Comparison of ENCODE assay signal across 9 cellular contexts in genomic region chr4:82043081-82043808, GRCh38.
A peak's percentile ranks its signal among the peaks of the same experiment; 100 is the strongest.
DNase-seq lines count a peak whose midpoint lies in the region; ATAC-seq, FAIRE-seq and TF ChIP-seq lines count a peak whose summit lies in the region.
"Had no signal": no experiment of that assay in that cellular context is flagged by ENCODE, and none has a peak within 500 bp of the region (broad histone marks: within the 10 kb centered on the region; RNA-seq: fewer than 3 reads in every experiment).

No MANE protein-coding gene starts in this region.

- H3K9me3 ChIP-seq in endocrine pancreas (ENCODE audit: control insufficient read depth, low read length) (no peaks in the 10 kb centered on the region), neural progenitor cell (ENCODE audit: low read depth) (no peaks in the 10 kb centered on the region)

- H3K36me3 Mint-ChIP-seq in neural progenitor cell, result no peaks in the 10 kb centered on the region

- H3K79me2 ChIP-seq in neural progenitor cell (ENCODE audit: low read depth), result no peaks in the 10 kb centered on the region

- FAIRE-seq in GM12891 (lab: Jason Lieb, UNC), result no peak

- no peak overlapping the region for H2AFZ ChIP-seq in neural progenitor cell (replicated peaks)

- H3K9me3 Mint-ChIP-seq in neural progenitor cell, result no peaks in the 10 kb centered on the region

- peaks cover 10% of the 10 kb centered on the region for H3F3A ChIP-seq in neural progenitor cell (ENCODE audit: low read depth)

- peaks cover 13% of the 10 kb centered on the region for H3K4me1 Mint-ChIP-seq in neural progenitor cell

- H3K36me3 ChIP-seq in endocrine pancreas (ENCODE audit: control insufficient read depth, insufficient read depth, low read length) (no peaks in the 10 kb centered on the region), neural progenitor cell (no peaks in the 10 kb centered on the region)

- no peak for TF ChIP-seq CTCF in neural progenitor cell (IDR thresholded peaks at IDR 0.05)

- no peak overlapping the region for H3K9ac ChIP-seq in endocrine pancreas (ENCODE audit: control insufficient read depth, insufficient read depth, low read length)
- no peak overlapping the region for H3K9ac ChIP-seq in neural progenitor cell

- H3K27me3 Mint-ChIP-seq in neural progenitor cell (ENCODE audit: insufficient read depth, low read depth), result peaks cover 28% of the 10 kb centered on the region

- H3K4me3 Mint-ChIP-seq in neural progenitor cell, result peak overlapping the region; percentile 88

- H3K27ac Mint-ChIP-seq in neural progenitor cell, result no peak overlapping the region

- peaks cover 12% of the 10 kb centered on the region for H4K20me1 ChIP-seq in neural progenitor cell (ENCODE audit: low read depth)

- no peak for ATAC-seq in activated CD4-positive, CD25-positive, alpha-beta regulatory T cell treated with anti-CD3 and anti-CD28 coated beads, Interleukin-2, amount 50 U/mL, for 24 hours

- no peaks in the 10 kb centered on the region for H3K4me1 ChIP-seq in endocrine pancreas (ENCODE audit: control insufficient read depth, insufficient read depth, low read length)
- H3K4me1 ChIP-seq in neural progenitor cell, result peaks cover 12% of the 10 kb centered on the region

- TF ChIP-seq POLR2A in GM12891 (IDR thresholded peaks at IDR 0.05; ENCODE audit: low read depth, low read length), result no peak

- no peak overlapping the region for H3K27ac ChIP-seq in neural progenitor cell

- H3K27me3 ChIP-seq in endocrine pancreas (ENCODE audit: control insufficient read depth, insufficient read depth, low read length) (no peaks in the 10 kb centered on the region), neural progenitor cell (peaks cover 66% of the 10 kb centered on the region)

- peak overlapping the region; percentile 99 for H3K4me2 ChIP-seq in neural progenitor cell

- H3K4me3 ChIP-seq in endocrine pancreas (ENCODE audit: control insufficient read depth, insufficient read depth, low read length) (peak overlapping the region; percentile 63), neural progenitor cell (peak overlapping the region; percentile 51)

- DNase-seq in ELF-1 (ENCODE audit: low read depth, low spot score), result peak; percentile 77
- DNase-seq in NCI-H2227 (lab: John Stamatoyannopoulos, UW; ENCODE audit: unreplicated experiment), result peak; percentile 17
- DNase-seq in neural progenitor cell (ENCODE audit: low spot score), result peak; percentile 23
- DNase-seq in activated CD4-positive, CD25-positive, alpha-beta regulatory T cell (lab: John Stamatoyannopoulos, UW), result no peak
- DNase-seq in GM12891 (ENCODE audit: insufficient read length, low spot score), result no peak
- no peak for DNase-seq in activated effector memory CD4-positive, alpha-beta T cell treated with anti-CD3 and anti-CD28 coated beads, Interleukin-2, amount 50 U/mL, for 16 hours
- DNase-seq: activated CD8-positive, alpha-beta memory T cell treated with anti-CD3 and anti-CD28 coated beads, Interleukin-2, amount 50 U/mL, for 4 hours had no signal

TF ChIP-seq in GM12891, 5 proteins besides CTCF, POLR2A, EP300 and RAD21:
- no peak for TF ChIP-seq POU2F2 (IDR thresholded peaks at IDR 0.05; ENCODE audit: low read depth, low read length)
- TF ChIP-seq PAX5 (IDR thresholded peaks at IDR 0.05; ENCODE audit: insufficient read depth, low read length, severe bottlenecking), result no peak
TF ChIP-seq in GM12891: peak in this region for 0.

Comparison
In these comparisons a context has a peak if more than half of its experiments do, and no peak if none do; other contexts are left out.
1. DNase-seq: peak in ELF-1 (single experiment), NCI-H2227 (single experiment) and neural progenitor cell (single experiment); none in activated CD4-positive, CD25-positive, alpha-beta regulatory T cell (0 of 4), GM12891 (single experiment) and activated effector memory CD4-positive, alpha-beta T cell treated with anti-CD3 and anti-CD28 coated beads, Interleukin-2, amount 50 U/mL, for 16 hours (single experiment).